ENCODE assay signal across 15 cellular contexts in the genomic region with DNA sequence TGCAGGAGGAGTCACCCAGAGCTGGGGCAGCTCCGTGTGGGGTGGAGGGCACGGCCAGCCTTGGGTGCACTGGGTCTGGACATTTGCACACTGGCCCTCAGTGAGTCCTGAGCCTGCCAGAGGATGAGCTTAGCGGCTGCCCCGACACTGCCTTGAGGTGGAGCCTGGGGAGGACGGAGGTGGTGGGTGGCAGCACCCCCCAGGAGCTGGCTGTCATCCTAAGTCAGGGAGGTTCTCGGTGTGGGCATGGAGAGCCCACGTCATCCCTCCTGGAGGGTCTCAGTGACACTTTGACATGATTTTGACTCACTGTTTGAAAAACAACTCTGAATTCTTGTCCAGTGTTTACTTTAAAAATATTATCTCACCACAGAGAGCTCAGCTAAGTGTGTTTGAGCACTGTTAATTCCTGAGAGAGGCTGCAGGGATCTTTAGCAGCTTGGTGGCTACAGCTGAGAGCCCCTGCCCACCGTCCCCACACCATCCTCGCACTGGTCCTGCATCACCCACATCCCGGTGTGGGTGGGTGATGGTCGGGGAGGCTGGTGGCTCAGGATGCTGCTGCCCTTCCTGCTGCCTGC.
DNase-seq lines count a peak whose midpoint lies in the region; ATAC-seq, FAIRE-seq and TF ChIP-seq lines count a peak whose summit lies in the region.
"Had no signal": no experiment of that assay in that cellular context is flagged by ENCODE, and none has a peak within 500 bp of the region (broad histone marks: within the 10 kb centered on the region; RNA-seq: fewer than 3 reads in every experiment).

No MANE protein-coding gene starts in this region.

- no peak for FAIRE-seq in H1 (lab: Jason Lieb, UNC)

- peaks cover 0 to 9% (median 2%) of the 10 kb centered on the region in 4 experiments; a peak in 5 of 7 replicates for H3K4me1 ChIP-seq in H1 (replicated peaks in 1 of 4; ENCODE audit: control insufficient read depth in 3 of 4, insufficient read depth in 4 of 4, low read length in 3 of 4)
- H3K4me1 ChIP-seq: vagina had no signal

- H3K27ac ChIP-seq in H1 (ENCODE audit: low read depth, low read length), result no peak overlapping the region
- H3K27ac ChIP-seq in WERI-Rb-1, result no peak overlapping the region
- H3K27ac ChIP-seq: neutrophil, vagina had no signal

- H3K14ac ChIP-seq in H1 (ENCODE audit: insufficient read length), result no peak overlapping the region

- 90% methylated on average over 11 of the region's 11 CpGs; no CpG with 5 or more reads in 1 of the 2 experiments for WGBS in H1 (ENCODE audit: extremely low coverage in 1 of 2, insufficient coverage in 1 of 2, insufficient read length in 1 of 2, insufficient replicate concordance in 2 of 2, low coverage in 1 of 2, low lambda C conversion rate in 2 of 2, missing lambda C conversion rate in 1 of 2), 2 experiments

- no peak for TF ChIP-seq EP300 in H1 (IDR thresholded peaks at IDR 0.05; ENCODE audit: borderline replicate concordance in 1 of 2, low read depth in 2 of 2, low read length in 2 of 2)

- H3K9ac ChIP-seq in H1 (replicated peaks in 1 of 4; ENCODE audit: extremely low read depth in 1 of 4, low read depth in 3 of 4, low read length in 3 of 4), result no peak overlapping the region
- H3K9ac ChIP-seq: BLaER1 had no signal

- H3K9me3 Mint-ChIP-seq in nephron, result no peaks in the 10 kb centered on the region
- no peaks in the 10 kb centered on the region for H3K9me3 Mint-ChIP-seq in activated T-cell treated with anti-CD3 and anti-CD28 coated beads, Interleukin-2, amount 50 U/mL, for 4 hours
- H3K9me3 Mint-ChIP-seq: activated naive CD8-positive, alpha-beta T cell treated with anti-CD3 and anti-CD28 coated beads, Interleukin-2, amount 10 ng/mL, durations not matched to agents 7 days and 5 days had no signal

- H3K27me3 ChIP-seq in H1 (replicated peaks in 1 of 4; ENCODE audit: control insufficient read depth in 3 of 4, extremely low read depth in 1 of 4, insufficient read depth in 3 of 4, low read length in 3 of 4) (no peaks in the 10 kb centered on the region), WERI-Rb-1 (ENCODE audit: insufficient read depth, low read depth, severe bottlenecking) (no peaks in the 10 kb centered on the region)
- H3K27me3 ChIP-seq: BLaER1, neutrophil, vagina had no signal

- H2BK120ac ChIP-seq in H1 (replicated peaks; ENCODE audit: low read depth, low read length), result no peak overlapping the region

- no peak overlapping the region for H4K5ac ChIP-seq in H1 (ENCODE audit: insufficient read length, low read depth, low read length)

- H3K56ac ChIP-seq in H1 (replicated peaks; ENCODE audit: insufficient read length, low read depth, low read length), result no peak overlapping the region

- TF ChIP-seq CTCF in AG04449 (IDR thresholded peaks at IDR 0.05; ENCODE audit: insufficient read depth, low read length, missing control alignments), result no peak
- TF ChIP-seq CTCF in H1 (IDR thresholded peaks at IDR 0.05; ENCODE audit: control extremely low read depth in 1 of 3, insufficient read depth in 1 of 3, low read depth in 1 of 3, low read length in 3 of 3), result no peak
- no peak for TF ChIP-seq CTCF in nephron (IDR thresholded peaks at IDR 0.05; ENCODE audit: unreplicated experiment in 3 of 3)
- no peak for TF ChIP-seq CTCF in WERI-Rb-1 (IDR thresholded peaks at IDR 0.05; ENCODE audit: low read depth, low read length)

- 0 out of 2 replicates have a peak overlapping the region, but pooled peaks have one; percentile 54 for H2BK5ac ChIP-seq in H1 (ENCODE audit: low read depth, low read length)

- no peak for ATAC-seq in activated T-cell treated with anti-CD3 and anti-CD28 coated beads, Interleukin-2, amount 50 U/mL, for 4 hours
- ATAC-seq in HG03571 (IDR thresholded peaks at IDR 0.05; ENCODE audit: unreplicated experiment), result no peak

- H3K4ac ChIP-seq in H1 (replicated peaks; ENCODE audit: insufficient read length, low read depth, low read length), result no peak overlapping the region

- no peaks in the 10 kb centered on the region for H4K20me1 ChIP-seq in H1 (replicated peaks in 1 of 2; ENCODE audit: control insufficient read depth in 1 of 2, insufficient read depth in 2 of 2, low read length in 2 of 2)

- no peak overlapping the region for H2BK15ac ChIP-seq in H1 (ENCODE audit: low read length)

- H3K4me2 ChIP-seq in H1 (ENCODE audit: insufficient read depth in 1 of 2, low read depth in 2 of 2, low read length in 2 of 2), result no peak overlapping the region

- H4K91ac ChIP-seq in H1 (replicated peaks; ENCODE audit: insufficient read length, low read length), result no peak overlapping the region

- no peak for TF ChIP-seq POLR2A in H1 (IDR thresholded peaks at IDR 0.05; ENCODE audit: control extremely low read depth in 1 of 2, low read depth in 2 of 2, low read length in 2 of 2)

- H3K27ac Mint-ChIP-seq in nephron, result peak overlapping the region in 2 of 3 experiments; percentile 53 to 88
- H3K27ac Mint-ChIP-seq: activated naive CD8-positive, alpha-beta T cell treated with anti-CD3 and anti-CD28 coated beads, Interleukin-2, amount 10 ng/mL, durations not matched to agents 7 days and 5 days had no signal

- no peak overlapping the region for H3K18ac ChIP-seq in H1 (ENCODE audit: extremely low read depth, low read length)

- H3K4me3 ChIP-seq in AG04449 (ENCODE audit: low read depth, low read length), result no peak overlapping the region
- H3K4me3 ChIP-seq in H1 (ENCODE audit: extremely low read depth in 1 of 4, insufficient read depth in 2 of 4, low read depth in 3 of 4, low read length in 4 of 4), result no peak overlapping the region
- H3K4me3 ChIP-seq in WERI-Rb-1 (ENCODE audit: low read depth, low read length), result no peak overlapping the region
- H3K4me3 ChIP-seq: BLaER1, vagina had no signal

- DNase-seq in AG04449 (ENCODE audit: low read depth, low spot score) (peak; percentile 14), HT1080 (ENCODE audit: low read depth) (peak; percentile 8), H1 (ENCODE audit: low read depth in 1 of 2, low spot score in 2 of 2) (no peak), NOMO-1 treated with dmso at 0.1 percent for 144 hours (lab: John Stamatoyannopoulos, UW; ENCODE audit: unreplicated experiment) (no peak), WERI-Rb-1 (no peak)
- DNase-seq in activated T-cell treated with anti-CD3 and anti-CD28 coated beads, Interleukin-2, amount 50 U/mL, for 4 hours, result no peak
- DNase-seq: activated naive CD8-positive, alpha-beta T cell treated with anti-CD3 and anti-CD28 coated beads, Interleukin-2, amount 10 ng/mL, durations not matched to agents 7 days and 5 days; GDM1; KBM-7; NCI-H2029 treated with DMSO at 0.1 percent for 48 hours had no signal

- POLR2A ChIA-PET in AG04449 (lab: Yijun Ruan, JAX) (interaction anchor here (0.7 kb wide), 1 partner anchor 49 kb away, joined by 3 read pairs; no protein-coding TSS in a partner anchor), H1 (lab: Charles Lee; ENCODE audit: partially characterized antibody) (no interaction called here)

- H3K4me1 Mint-ChIP-seq in nephron, result peaks cover 16% of the 10 kb centered on the region
- H3K4me1 Mint-ChIP-seq in activated T-cell treated with anti-CD3 and anti-CD28 coated beads, Interleukin-2, amount 50 U/mL, for 4 hours (ENCODE audit: low read depth), result no peaks in the 10 kb centered on the region
- H3K4me1 Mint-ChIP-seq: activated naive CD8-positive, alpha-beta T cell treated with anti-CD3 and anti-CD28 coated beads, Interleukin-2, amount 10 ng/mL, durations not matched to agents 7 days and 5 days had no signal

- H3K27me3 Mint-ChIP-seq in nephron (ENCODE audit: low read depth), result no peaks in the 10 kb centered on the region
- H3K27me3 Mint-ChIP-seq in activated T-cell treated with anti-CD3 and anti-CD28 coated beads, Interleukin-2, amount 50 U/mL, for 4 hours (ENCODE audit: low read depth), result no peaks in the 10 kb centered on the region
- H3K27me3 Mint-ChIP-seq: activated naive CD8-positive, alpha-beta T cell treated with anti-CD3 and anti-CD28 coated beads, Interleukin-2, amount 10 ng/mL, durations not matched to agents 7 days and 5 days had no signal

- no peaks in the 10 kb centered on the region for H3K23me2 ChIP-seq in H1 (ENCODE audit: low read depth, low read length)

- H2AFZ ChIP-seq in H1 (ENCODE audit: low read length), result no peak overlapping the region

- H3K79me1 ChIP-seq in H1 (ENCODE audit: low read depth, low read length), result 0 out of 2 replicates have a peak, but pooled peaks cover 7% of the 10 kb centered on the region

- no peak overlapping the region for H3K4me3 Mint-ChIP-seq in nephron
- H3K4me3 Mint-ChIP-seq in activated T-cell treated with anti-CD3 and anti-CD28 coated beads, Interleukin-2, amount 50 U/mL, for 4 hours, result no peak overlapping the region
- H3K4me3 Mint-ChIP-seq: activated naive CD8-positive, alpha-beta T cell treated with anti-CD3 and anti-CD28 coated beads, Interleukin-2, amount 10 ng/mL, durations not matched to agents 7 days and 5 days had no signal

- no peak overlapping the region; the same call in 1 of the 2 replicates for H4K8ac ChIP-seq in H1 (ENCODE audit: extremely low read depth, insufficient read depth, low read length)

- peaks cover 20% of the 10 kb centered on the region for H3K36me3 Mint-ChIP-seq in nephron (ENCODE audit: low read depth)
- peaks cover 22% of the 10 kb centered on the region for H3K36me3 Mint-ChIP-seq in activated T-cell treated with anti-CD3 and anti-CD28 coated beads, Interleukin-2, amount 50 U/mL, for 4 hours (ENCODE audit: insufficient read depth)
- H3K36me3 Mint-ChIP-seq: activated naive CD8-positive, alpha-beta T cell treated with anti-CD3 and anti-CD28 coated beads, Interleukin-2, amount 10 ng/mL, durations not matched to agents 7 days and 5 days had no signal

- H3K36me3 ChIP-seq in H1 (ENCODE audit: control insufficient read depth in 2 of 4, insufficient read depth in 4 of 4, low read length in 3 of 4) (peaks cover 0 to 6% (median 2%) of the 10 kb centered on the region in 4 experiments; a peak in 5 of 8 replicates), WERI-Rb-1 (no peaks in the 10 kb centered on the region)
- H3K36me3 ChIP-seq: vagina had no signal

- no peak overlapping the region for H2BK20ac ChIP-seq in H1 (ENCODE audit: low read length)

- H3K79me2 ChIP-seq in H1 (ENCODE audit: control insufficient read depth in 1 of 2, insufficient read depth in 2 of 2, low read length in 2 of 2), result no peaks in the 10 kb centered on the region; a peak in 1 of 4 replicates

- H3K9me3 ChIP-seq in H1 (ENCODE audit: insufficient read depth in 2 of 2, low read depth in 1 of 2, low read length in 1 of 2) (peaks cover 0 to 8% of the 10 kb centered on the region in 2 experiments; a peak in 2 of 4 replicates), WERI-Rb-1 (ENCODE audit: severe bottlenecking) (no peaks in the 10 kb centered on the region)
- H3K9me3 ChIP-seq: BLaER1, neutrophil, vagina had no signal

- no peak for TF ChIP-seq RAD21 in H1 (IDR thresholded peaks at IDR 0.05 in 1 of 2, conservative IDR thresholded peaks at IDR 0.05 in 1 of 2; ENCODE audit: low read depth in 2 of 2, low read length in 2 of 2)

- no peak overlapping the region for H2BK12ac ChIP-seq in H1 (ENCODE audit: low read depth, low read length)

- CTCF ChIA-PET in AG04449 (lab: Yijun Ruan, JAX) (interaction anchor here (1.1 to 1.2 kb wide), 2 partner anchors 9 to 11 kb away, joined by 3 to 4 read pairs; no protein-coding TSS in a partner anchor), H1 (lab: Charles Lee; ENCODE audit: partially characterized antibody) (interaction anchor here (0.6 to 2.1 kb wide), 5 partner anchors 9 to 476 kb away, joined by 3 to 4 read pairs (median 3); no protein-coding TSS in a partner anchor)

- H2AK5ac ChIP-seq in H1 (ENCODE audit: low read depth, low read length), result no peak overlapping the region

- no peak overlapping the region for H3K23ac ChIP-seq in H1 (ENCODE audit: insufficient read length)

Comparison
In these comparisons a context has a peak if more than half of its experiments do, and no peak if none do; other contexts are left out.
1. DNase-seq: peak in AG04449 (single experiment) and HT1080 (single experiment); none in H1 (0 of 2), activated T-cell treated with anti-CD3 and anti-CD28 coated beads, Interleukin-2, amount 50 U/mL, for 4 hours (single experiment), NOMO-1 treated with dmso at 0.1 percent for 144 hours (single experiment) and WERI-Rb-1 (single experiment).